Comparison of ENCODE assay signal across 9 cellular contexts in genomic region chr1:61051455-61052392, GRCh38. TPM values are rescaled to one million over a fixed set of nuclear protein-coding genes. Genes with fewer than 3 reads are reported as not detected.
DNase-seq lines count a peak whose midpoint lies in the region; ATAC-seq and TF ChIP-seq lines count a peak whose summit lies in the region.
"Had no signal": no experiment of that assay in that cellular context is flagged by ENCODE, and none has a peak within 500 bp of the region (broad histone marks: within the 10 kb centered on the region; RNA-seq: fewer than 3 reads in every experiment).

No MANE protein-coding gene starts in this region.

- H3K27ac ChIP-seq in gastroesophageal sphincter (peak overlapping the region; percentile 93 to 99 (median 98)), ovary (peak overlapping the region; percentile 78 to 94), Karpas-422 (ENCODE audit: low read length) (no peak overlapping the region)

- H3K36me3 Mint-ChIP-seq in Caco-2 (ENCODE audit: insufficient read depth, unreplicated experiment) (no peaks in the 10 kb centered on the region), T-helper 17 cell (ENCODE audit: low read depth) (peaks cover 2% of the 10 kb centered on the region)

- H4K20me1 ChIP-seq in Karpas-422 (ENCODE audit: insufficient read depth, low read depth, low read length): no peaks in the 10 kb centered on the region

- H3K27ac Mint-ChIP-seq in Caco-2 (ENCODE audit: unreplicated experiment): no peak overlapping the region
- H3K27ac Mint-ChIP-seq in T-helper 17 cell: peak overlapping the region; percentile 45

- H3K4me3 ChIP-seq in Caco-2 (ENCODE audit: low read depth, low read length) (no peak overlapping the region), gastroesophageal sphincter (peak overlapping the region; percentile 87 to 94), ovary (peak overlapping the region; percentile 75), Karpas-422 (ENCODE audit: low read length) (no peak overlapping the region)

- DNase-seq in Caco-2: no peak
- no peak for DNase-seq in T-helper 17 cell
- peak in 4 of 5 donors; percentile 42 to 60 (median 48) for DNase-seq in ovary
- no peak for DNase-seq in SKM-1 treated with dmso at 0.1 percent for 144 hours (lab: John Stamatoyannopoulos, UW; ENCODE audit: unreplicated experiment)
- no peak for DNase-seq in UCSD-AML1 (lab: John Stamatoyannopoulos, UW; ENCODE audit: unreplicated experiment)
- DNase-seq in Karpas-422: no peak
- DNase-seq in activated gamma-delta T cell treated with Interleukin-2 at 50 U/mL for 16 hours: no peak
- DNase-seq: SHP77 had no signal

- no peaks in the 10 kb centered on the region for H3K9me2 ChIP-seq in Karpas-422 (replicated peaks; ENCODE audit: insufficient read depth, low read length)

- intact Hi-C loops in Caco-2 (cut with micrococcal nuclease; ENCODE audit: unreplicated experiment) (loop anchor here (2.0 kb wide), 3 partner anchors 25 to 401 kb away; no protein-coding TSS in a partner anchor), ovary (cut with DNase I) (loop anchor here (2.0 to 10.0 kb wide), 9 partner anchors 283 to 796 kb away; no protein-coding TSS in a partner anchor)

- POLR2A ChIA-PET in Caco-2 (lab: Charles Lee): no interaction called here

- H3K79me2 ChIP-seq in Karpas-422 (ENCODE audit: low read length): no peaks in the 10 kb centered on the region

- H3K27me3 ChIP-seq in Caco-2 (replicated peaks; ENCODE audit: control insufficient read depth, insufficient read depth, low read length) (no peaks in the 10 kb centered on the region), gastroesophageal sphincter (no peaks in the 10 kb centered on the region), ovary (no peaks in the 10 kb centered on the region), Karpas-422 (ENCODE audit: low read length) (no peaks in the 10 kb centered on the region)

- no peak for TF ChIP-seq POLR2A in gastroesophageal sphincter (IDR thresholded peaks at IDR 0.05)
- no peak for TF ChIP-seq POLR2A in ovary (IDR thresholded peaks at IDR 0.05)

- H3K27me3 Mint-ChIP-seq in Caco-2 (ENCODE audit: insufficient read depth, unreplicated experiment) (peaks cover 7% of the 10 kb centered on the region), T-helper 17 cell (peaks cover 35% of the 10 kb centered on the region)

- TF ChIP-seq CTCF in Caco-2 (IDR thresholded peaks at IDR 0.05; ENCODE audit: insufficient read depth in 1 of 2, low read depth in 1 of 2, low read length in 1 of 2, severe bottlenecking in 1 of 2, unreplicated experiment in 1 of 2) (no peak), gastroesophageal sphincter (IDR thresholded peaks at IDR 0.05) (no peak), ovary (IDR thresholded peaks at IDR 0.05) (no peak)

- no peaks in the 10 kb centered on the region for H3K9me3 Mint-ChIP-seq in Caco-2 (ENCODE audit: unreplicated experiment)

- TF ChIP-seq EP300 in gastroesophageal sphincter (IDR thresholded peaks at IDR 0.05) (no peak), ovary (IDR thresholded peaks at IDR 0.05) (no peak)

- H3K4me1 ChIP-seq in Caco-2 (no peaks in the 10 kb centered on the region), gastroesophageal sphincter (peaks cover 8 to 68% (median 16%) of the 10 kb centered on the region in 3 donors), ovary (ENCODE audit: insufficient read depth) (peaks cover 7% of the 10 kb centered on the region), Karpas-422 (ENCODE audit: low read length) (peaks cover 19% of the 10 kb centered on the region)

- CTCF ChIA-PET in Caco-2 (lab: Charles Lee): no interaction called here

- H3K4me1 Mint-ChIP-seq in Caco-2 (ENCODE audit: low read depth, unreplicated experiment) (no peaks in the 10 kb centered on the region), T-helper 17 cell (peaks cover 18% of the 10 kb centered on the region)

- H3K9ac ChIP-seq in Karpas-422 (ENCODE audit: low read length): no peak overlapping the region

- no peak overlapping the region for H3K4me2 ChIP-seq in Karpas-422 (ENCODE audit: low read depth, low read length, poor library complexity, severe bottlenecking)

- peak overlapping the region; percentile 65 for H3K4me3 Mint-ChIP-seq in Caco-2 (ENCODE audit: unreplicated experiment)
- H3K4me3 Mint-ChIP-seq in T-helper 17 cell: peak overlapping the region; percentile 87

- H2AFZ ChIP-seq in Karpas-422 (ENCODE audit: low read length): no peak overlapping the region

- WGBS in gastroesophageal sphincter (ENCODE audit: low coverage in 1 of 2), 2 donors: 42 to 58% methylated on average over 13 to 26 of the region's 26 CpGs
- WGBS in ovary, 3 donors: 78 to 89% (median 87%) methylated on average over 26 of the region's 26 CpGs

- ATAC-seq in T-helper 17 cell: no peak
- no peak for ATAC-seq in gastroesophageal sphincter

- no peaks in the 10 kb centered on the region for H3K36me3 ChIP-seq in Caco-2 (ENCODE audit: control insufficient read depth, insufficient read depth, low read length)
- no peaks in the 10 kb centered on the region for H3K36me3 ChIP-seq in gastroesophageal sphincter
- H3K36me3 ChIP-seq in ovary: no peaks in the 10 kb centered on the region
- H3K36me3 ChIP-seq in Karpas-422 (ENCODE audit: insufficient read depth, low read length): no peaks in the 10 kb centered on the region

- no TSS peak for BruUV-seq in Caco-2 (replicated peaks; lab: Mats Ljungman, UMichigan)

- no peaks in the 10 kb centered on the region for H3K9me3 ChIP-seq in Caco-2
- H3K9me3 ChIP-seq in T-helper 17 cell (ENCODE audit: control insufficient read depth, low read length, poor library complexity, severe bottlenecking): no peaks in the 10 kb centered on the region
- no peaks in the 10 kb centered on the region for H3K9me3 ChIP-seq in gastroesophageal sphincter
- H3K9me3 ChIP-seq in ovary: no peaks in the 10 kb centered on the region
- no peaks in the 10 kb centered on the region for H3K9me3 ChIP-seq in Karpas-422 (ENCODE audit: low read length)

RNA-seq across cellular contexts. Expression of gene NFIA, which starts 30.6 kb away (rescaled TPM):
- 1.4 and 2.3 TPM in 2 replicates for total RNA-seq in Caco-2 (2022)
- 1 to 10 TPM; 5.0 to 5.2 TPM for total RNA-seq in T-helper 17 cell
- 100 to 1,000 TPM; 123 to 205 (median 149) TPM for total RNA-seq in gastroesophageal sphincter
- total RNA-seq in ovary: 100 to 1,000 TPM in 2 of 7 donors, 10 to 100 TPM in 5; 34.0 to 115 (median 90.8) TPM
- 10 to 100 TPM; 11.8 to 23.5 TPM for polyA plus RNA-seq in ovary
- total RNA-seq in Karpas-422 (2014; rRNA removed; shearing (Covaris generic); ENCODE audit: low replicate concordance): 15.8 and 38.3 TPM in 2 replicates

Comparison
In these comparisons a context has a peak if more than half of its experiments do, and no peak if none do; other contexts are left out.
1. DNase-seq: peak in ovary (4 of 5); none in Caco-2 (0 of 2), T-helper 17 cell (0 of 3), SKM-1 treated with dmso at 0.1 percent for 144 hours (single experiment), UCSD-AML1 (single experiment), Karpas-422 (single experiment) and activated gamma-delta T cell treated with Interleukin-2 at 50 U/mL for 16 hours (single experiment).
2. H3K4me3 ChIP-seq: peak in gastroesophageal sphincter (2 of 2) and ovary (single experiment); none in Caco-2 (single experiment) and Karpas-422 (single experiment).